ENCODE assay signal across 13 cellular contexts in genomic region chr5:113474100-113474700, GRCh38. TPM values are rescaled to one million over a fixed set of nuclear protein-coding genes. Genes with fewer than 3 reads are reported as not detected.
"Had no signal": no experiment of that assay in that cellular context is flagged by ENCODE, and none has a peak within 500 bp of the region (broad histone marks: within the 10 kb centered on the region; RNA-seq: fewer than 3 reads in every experiment).

No MANE protein-coding gene starts in this region.

- H3K9me3 Mint-ChIP-seq: effector memory CD8-positive, alpha-beta T cell had no signal

- H3K4me3 ChIP-seq: skin epidermis, thyroid gland had no signal

- H3K4me1 ChIP-seq: thyroid gland had no signal

- H3K27ac Mint-ChIP-seq: activated CD4-positive, alpha-beta memory T cell treated with anti-CD3 and anti-CD28 coated beads, Interleukin-2, amount 10 ng/mL, durations not matched to agents 7 days and 5 days; activated CD4-positive, alpha-beta T cell treated with anti-CD3 and anti-CD28 coated beads for 36 hours; effector memory CD8-positive, alpha-beta T cell; immature natural killer cell had no signal

- DNase-seq: activated CD4-positive, alpha-beta memory T cell treated with anti-CD3 and anti-CD28 coated beads, Interleukin-2, amount 10 ng/mL, durations not matched to agents 7 days and 5 days; activated CD4-positive, alpha-beta T cell treated with anti-CD3 and anti-CD28 coated beads for 36 hours; activated naive CD4-positive, alpha-beta T cell treated with Interleukin-2 at 50 U/mL for 16 hours; effector memory CD8-positive, alpha-beta T cell; hypothalamus; immature natural killer cell; retina; T-helper 2 cell; thyroid gland had no signal

- H3K27ac ChIP-seq: epithelial cell of prostate, neutrophil, skin epidermis, thyroid gland had no signal

- ATAC-seq: activated CD4-positive, alpha-beta T cell treated with anti-CD3 and anti-CD28 coated beads for 36 hours; effector memory CD8-positive, alpha-beta T cell had no signal

- H3K4me3 Mint-ChIP-seq: activated CD4-positive, alpha-beta memory T cell treated with anti-CD3 and anti-CD28 coated beads, Interleukin-2, amount 10 ng/mL, durations not matched to agents 7 days and 5 days; activated CD4-positive, alpha-beta T cell treated with anti-CD3 and anti-CD28 coated beads for 36 hours; effector memory CD8-positive, alpha-beta T cell; immature natural killer cell had no signal

- H3K36me3 Mint-ChIP-seq: immature natural killer cell had no signal

- H3K36me3 ChIP-seq: neutrophil, thyroid gland had no signal

- H3K27me3 ChIP-seq: thyroid gland had no signal

- H3K4me1 Mint-ChIP-seq: activated CD4-positive, alpha-beta memory T cell treated with anti-CD3 and anti-CD28 coated beads, Interleukin-2, amount 10 ng/mL, durations not matched to agents 7 days and 5 days; activated CD4-positive, alpha-beta T cell treated with anti-CD3 and anti-CD28 coated beads for 36 hours; immature natural killer cell had no signal

- H3K9me3 ChIP-seq: neutrophil, thyroid gland had no signal

RNA-seq across cellular contexts. Expression of gene TSSK1B, which starts 39.4 kb away (rescaled TPM):
- total RNA-seq: activated CD4-positive, alpha-beta memory T cell treated with anti-CD3 and anti-CD28 coated beads, Interleukin-2, amount 10 ng/mL, durations not matched to agents 7 days and 5 days; activated CD4-positive, alpha-beta T cell treated with anti-CD3 and anti-CD28 coated beads for 36 hours; mesenteric fat pad had no signal
- polyA plus RNA-seq: immature natural killer cell had no signal
